In the genomic region with DNA sequence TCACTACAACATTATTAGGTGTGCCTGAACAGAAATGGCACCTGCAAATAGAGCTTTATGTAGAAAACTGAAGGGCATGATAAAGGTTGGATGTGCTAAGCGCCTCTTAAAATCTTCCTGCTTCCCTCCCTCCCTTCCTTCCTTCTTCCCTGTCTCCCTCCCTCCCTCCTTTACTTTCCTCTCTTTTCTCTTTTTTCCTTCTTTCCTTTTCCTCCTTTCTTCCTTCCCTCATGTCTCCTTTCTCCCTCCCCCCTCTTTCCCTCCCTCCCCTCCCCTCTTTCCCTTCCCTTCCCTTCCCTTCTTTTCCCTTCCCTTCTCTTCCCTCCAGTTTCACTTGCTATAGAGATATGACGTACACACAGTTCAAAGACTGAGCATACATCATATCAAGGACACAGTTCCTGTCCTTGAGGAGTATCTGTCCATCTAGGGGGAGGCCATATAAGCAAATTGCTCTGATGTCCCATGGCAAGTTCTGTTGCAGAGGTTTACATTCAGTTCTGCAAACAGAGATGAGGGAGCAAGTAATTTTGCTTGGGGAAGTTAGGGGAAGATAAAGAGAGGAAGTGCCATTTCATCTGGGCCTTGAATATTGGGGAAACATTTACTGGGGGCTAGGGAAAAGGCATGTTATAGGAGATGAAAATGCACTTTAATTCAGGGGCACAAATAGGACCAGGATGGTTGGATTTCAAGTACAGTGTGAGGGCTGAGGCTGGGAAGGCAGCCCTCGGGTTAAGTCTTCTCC, we compare ENCODE assay signal across 18 cellular contexts.
DNase-seq lines count a peak whose midpoint lies in the region; ATAC-seq, FAIRE-seq and TF ChIP-seq lines count a peak whose summit lies in the region.
"Had no signal": no experiment of that assay in that cellular context is flagged by ENCODE, and none has a peak within 500 bp of the region (broad histone marks: within the 10 kb centered on the region; RNA-seq: fewer than 3 reads in every experiment).

No MANE protein-coding gene starts in this region.

- no peaks in the 10 kb centered on the region; the same call in 1 of the 2 replicates for H3K4me1 ChIP-seq in H9 (ENCODE audit: insufficient read depth, low read length)
- H3K4me1 ChIP-seq in H1 (replicated peaks in 1 of 4; ENCODE audit: control insufficient read depth in 3 of 4, insufficient read depth in 4 of 4, low read length in 3 of 4), result peaks cover 3 to 10% (median 8%) of the 10 kb centered on the region in 4 experiments; a peak in 5 of 7 replicates
- peaks cover 25% of the 10 kb centered on the region for H3K4me1 ChIP-seq in parathyroid adenoma
- H3K4me1 ChIP-seq: esophagus squamous epithelium, prostate gland had no signal

- H3K9me3 Mint-ChIP-seq in H9 (peaks cover 0 to 7% of the 10 kb centered on the region in 2 experiments; a peak in 2 of 5 replicates), glutamatergic neuron (ENCODE audit: unreplicated experiment) (no peaks in the 10 kb centered on the region)
- H3K9me3 Mint-ChIP-seq in activated naive CD4-positive, alpha-beta T cell treated with anti-CD3 and anti-CD28 coated beads, Interleukin-2, amount 10 ng/mL, durations not matched to agents 7 days and 5 days, result no peaks in the 10 kb centered on the region

- ATAC-seq in HG02840 (IDR thresholded peaks at IDR 0.05; ENCODE audit: low FRiP score, unreplicated experiment) (no peak), GM18511 (IDR thresholded peaks at IDR 0.05; ENCODE audit: unreplicated experiment) (no peak)

- H3K27me3 ChIP-seq in H9 (ENCODE audit: insufficient read depth, low read length), result no peaks in the 10 kb centered on the region
- no peaks in the 10 kb centered on the region for H3K27me3 ChIP-seq in H1 (replicated peaks in 1 of 4; ENCODE audit: control insufficient read depth in 3 of 4, extremely low read depth in 1 of 4, insufficient read depth in 3 of 4, low read length in 3 of 4)
- H3K27me3 ChIP-seq in parathyroid adenoma (ENCODE audit: control insufficient read depth, insufficient read depth, low read length), result no peaks in the 10 kb centered on the region
- H3K27me3 ChIP-seq: heart right ventricle, stomach had no signal

- H2BK120ac ChIP-seq in H9 (ENCODE audit: low read depth, low read length, poor library complexity, severe bottlenecking) (no peak overlapping the region), H1 (replicated peaks; ENCODE audit: low read depth, low read length) (no peak overlapping the region)

- H2AK5ac ChIP-seq in H9 (ENCODE audit: insufficient read length, low read length) (no peak overlapping the region), H1 (ENCODE audit: low read depth, low read length) (no peak overlapping the region)

- H4K91ac ChIP-seq in H9 (ENCODE audit: insufficient read length, low read depth, low read length), result no peak overlapping the region
- H4K91ac ChIP-seq in H1 (replicated peaks; ENCODE audit: insufficient read length, low read length), result no peak overlapping the region

- no peaks in the 10 kb centered on the region for H4K20me1 ChIP-seq in H9 (ENCODE audit: control insufficient read depth, insufficient read depth, insufficient read length)
- no peaks in the 10 kb centered on the region for H4K20me1 ChIP-seq in H1 (replicated peaks in 1 of 2; ENCODE audit: control insufficient read depth in 1 of 2, insufficient read depth in 2 of 2, low read length in 2 of 2)

- H3K79me2 ChIP-seq in H9 (ENCODE audit: insufficient read depth, low read length) (no peaks in the 10 kb centered on the region), H1 (ENCODE audit: control insufficient read depth in 1 of 2, insufficient read depth in 2 of 2, low read length in 2 of 2) (no peaks in the 10 kb centered on the region), parathyroid adenoma (no peaks in the 10 kb centered on the region)

- DNase-seq in H9 (no peak), NCI-H69 (lab: John Stamatoyannopoulos, UW) (peak; percentile 30), H1 (ENCODE audit: low read depth in 1 of 2, low spot score in 2 of 2) (no peak), glutamatergic neuron (no peak)
- DNase-seq in activated naive CD4-positive, alpha-beta T cell treated with anti-CD3 and anti-CD28 coated beads, Interleukin-2, amount 10 ng/mL, durations not matched to agents 7 days and 5 days, result no peak
- DNase-seq: activated B cell treated with CpG ODN at 0.5 μM for 24 hours; activated CD8-positive, alpha-beta memory T cell treated with anti-CD3 and anti-CD28 coated beads, Interleukin-2, amount 50 U/mL, for 4 hours; activated naive CD4-positive, alpha-beta T cell treated with anti-CD3 and anti-CD28 coated beads, Interleukin-2, amount 50 U/mL, for 16 hours; esophagus squamous epithelium; heart right ventricle; NCI-H1417 treated with DMSO at 0.1 percent for 48 hours; NCI-H2227 treated with DMSO at 0.1 percent for 48 hours; stomach; SW 1271 had no signal

- H2BK15ac ChIP-seq in H9 (ENCODE audit: low read depth, low read length), result no peak overlapping the region
- H2BK15ac ChIP-seq in H1 (ENCODE audit: low read length), result no peak overlapping the region

- no peak overlapping the region for H2BK5ac ChIP-seq in H9 (ENCODE audit: insufficient read length, low read length)
- peak overlapping the region; percentile 75; the same call in 1 of the 2 replicates for H2BK5ac ChIP-seq in H1 (ENCODE audit: low read depth, low read length)

- H3K9ac ChIP-seq in H9 (ENCODE audit: extremely low read depth, insufficient read length, low read length), result no peak overlapping the region
- H3K9ac ChIP-seq in H1 (replicated peaks in 1 of 4; ENCODE audit: extremely low read depth in 1 of 4, low read depth in 3 of 4, low read length in 3 of 4), result no peak overlapping the region
- H3K9ac ChIP-seq in parathyroid adenoma, result no peak overlapping the region

- H3K9me3 ChIP-seq in H9 (ENCODE audit: control insufficient read depth, low read depth, low read length) (no peaks in the 10 kb centered on the region), H1 (ENCODE audit: insufficient read depth in 2 of 2, low read depth in 1 of 2, low read length in 1 of 2) (no peaks in the 10 kb centered on the region), parathyroid adenoma (ENCODE audit: control insufficient read depth, low read length) (no peaks in the 10 kb centered on the region)
- H3K9me3 ChIP-seq: esophagus squamous epithelium, heart right ventricle, prostate gland, stomach had no signal

- peak overlapping the region; percentile 54 for H3K4me2 ChIP-seq in H9 (ENCODE audit: insufficient read depth, insufficient read length, low read length)
- peak overlapping the region; percentile 57 to 67 for H3K4me2 ChIP-seq in H1 (ENCODE audit: insufficient read depth in 1 of 2, low read depth in 2 of 2, low read length in 2 of 2)
- H3K4me2 ChIP-seq in parathyroid adenoma (ENCODE audit: low read length), result no peak overlapping the region

- no peaks in the 10 kb centered on the region; a peak in 1 of 7 replicates for H3K36me3 Mint-ChIP-seq in H9 (ENCODE audit: insufficient read depth in 1 of 3, low read depth in 3 of 3)
- no peaks in the 10 kb centered on the region for H3K36me3 Mint-ChIP-seq in activated naive CD4-positive, alpha-beta T cell treated with anti-CD3 and anti-CD28 coated beads, Interleukin-2, amount 10 ng/mL, durations not matched to agents 7 days and 5 days
- H3K36me3 Mint-ChIP-seq in glutamatergic neuron (ENCODE audit: unreplicated experiment), result no peaks in the 10 kb centered on the region

- H4K8ac ChIP-seq in H9 (replicated peaks; ENCODE audit: insufficient read length, low read depth, low read length) (no peak overlapping the region), H1 (ENCODE audit: extremely low read depth, insufficient read depth, low read length) (no peak overlapping the region)

- peaks cover 44 to 46% of the 10 kb centered on the region in 2 experiments for H3K4me1 Mint-ChIP-seq in H9
- no peaks in the 10 kb centered on the region for H3K4me1 Mint-ChIP-seq in activated naive CD4-positive, alpha-beta T cell treated with anti-CD3 and anti-CD28 coated beads, Interleukin-2, amount 10 ng/mL, durations not matched to agents 7 days and 5 days
- peaks cover 5% of the 10 kb centered on the region for H3K4me1 Mint-ChIP-seq in glutamatergic neuron (ENCODE audit: low read depth, unreplicated experiment)
- H3K4me1 Mint-ChIP-seq: activated B cell treated with CpG ODN at 0.5 μM for 24 hours had no signal

- H3K23ac ChIP-seq in H9 (ENCODE audit: insufficient read length, low read depth, low read length), result no peak overlapping the region
- no peak overlapping the region for H3K23ac ChIP-seq in H1 (ENCODE audit: insufficient read length)

- H4K5ac ChIP-seq in H9 (ENCODE audit: insufficient read length, low read depth, low read length), result no peak overlapping the region
- no peak overlapping the region for H4K5ac ChIP-seq in H1 (ENCODE audit: insufficient read length, low read depth, low read length)

- TF ChIP-seq EP300 in H1 (IDR thresholded peaks at IDR 0.05; ENCODE audit: borderline replicate concordance in 1 of 2, low read depth in 2 of 2, low read length in 2 of 2), result no peak

- no peak overlapping the region for H2BK12ac ChIP-seq in H9 (ENCODE audit: insufficient read length, low read depth, low read length)
- H2BK12ac ChIP-seq in H1 (ENCODE audit: low read depth, low read length), result peak overlapping the region; percentile 95

- H2AFZ ChIP-seq in H9 (ENCODE audit: low read length) (no peak overlapping the region), H1 (ENCODE audit: low read length) (peak overlapping the region; percentile 79; the same call in 1 of the 2 replicates), parathyroid adenoma (peak overlapping the region; percentile 56)

- H3K27ac ChIP-seq in H9 (ENCODE audit: insufficient read length, low read depth, low read length) (no peak overlapping the region), H1 (ENCODE audit: low read depth, low read length) (no peak overlapping the region), parathyroid adenoma (peak overlapping the region; percentile 82)
- H3K27ac ChIP-seq: esophagus squamous epithelium, heart right ventricle, prostate gland, stomach had no signal

- no peak overlapping the region for H2BK20ac ChIP-seq in H9 (ENCODE audit: low read depth, low read length, poor library complexity, severe bottlenecking)
- H2BK20ac ChIP-seq in H1 (ENCODE audit: low read length), result peak overlapping the region; percentile 51

- POLR2A ChIA-PET in H1 (lab: Charles Lee; ENCODE audit: partially characterized antibody), result interaction anchor here (1.0 kb wide), 1 partner anchor 28 kb away, joined by 3 read pairs; no protein-coding TSS in a partner anchor

- no peak for TF ChIP-seq POLR2A in H1 (IDR thresholded peaks at IDR 0.05; ENCODE audit: control extremely low read depth in 1 of 2, low read depth in 2 of 2, low read length in 2 of 2)

- H3K36me3 ChIP-seq in H1 (ENCODE audit: control insufficient read depth in 2 of 4, insufficient read depth in 4 of 4, low read length in 3 of 4) (no peaks in the 10 kb centered on the region), parathyroid adenoma (ENCODE audit: control insufficient read depth, insufficient read depth, low read length) (no peaks in the 10 kb centered on the region)
- H3K36me3 ChIP-seq: esophagus squamous epithelium, heart right ventricle, prostate gland, stomach had no signal

- H3K23me2 ChIP-seq in H9 (ENCODE audit: insufficient read length, low read depth, low read length, poor library complexity, severe bottlenecking), result no peaks in the 10 kb centered on the region
- H3K23me2 ChIP-seq in H1 (ENCODE audit: low read depth, low read length), result peaks cover 2% of the 10 kb centered on the region; the same call in 1 of the 2 replicates

- H3K18ac ChIP-seq in H9 (ENCODE audit: insufficient read length, low read depth, low read length) (no peak overlapping the region), H1 (ENCODE audit: extremely low read depth, low read length) (peak overlapping the region; percentile 38)

- CTCF ChIA-PET in H1 (lab: Charles Lee; ENCODE audit: partially characterized antibody), result interaction anchor here (1.3 to 3.0 kb wide), 4 partner anchors 11 to 38 kb away, joined by 4 to 12 read pairs (median 8); no protein-coding TSS in a partner anchor
- CTCF ChIA-PET in activated naive CD4-positive, alpha-beta T cell treated with anti-CD3 and anti-CD28 coated beads, Interleukin-2, amount 10 ng/mL, durations not matched to agents 7 days and 5 days (lab: Charles Lee), result no interaction called here

- no peak overlapping the region for H3K14ac ChIP-seq in H9 (ENCODE audit: insufficient read depth, low read length)
- H3K14ac ChIP-seq in H1 (ENCODE audit: insufficient read length), result no peak overlapping the region

- H3K79me1 ChIP-seq in H9 (ENCODE audit: insufficient read depth, low read depth, low read length, poor library complexity, severe bottlenecking) (no peaks in the 10 kb centered on the region), H1 (ENCODE audit: low read depth, low read length) (no peaks in the 10 kb centered on the region)

- WGBS in H9 (ENCODE audit: extremely low coverage, insufficient read length, low lambda C conversion rate), result no CpG with 5 or more reads among the region's 3 CpGs
- 76% methylated on average over 2 of the region's 3 CpGs; no CpG with 5 or more reads in 1 of the 2 experiments for WGBS in H1 (ENCODE audit: extremely low coverage in 1 of 2, insufficient coverage in 1 of 2, insufficient read length in 1 of 2, insufficient replicate concordance in 2 of 2, low coverage in 1 of 2, low lambda C conversion rate in 2 of 2, missing lambda C conversion rate in 1 of 2), 2 experiments

- H3T11ph ChIP-seq in H9 (ENCODE audit: low read length), result no peak overlapping the region

- H3K4me3 Mint-ChIP-seq in H9, result no peak overlapping the region
- H3K4me3 Mint-ChIP-seq in activated naive CD4-positive, alpha-beta T cell treated with anti-CD3 and anti-CD28 coated beads, Interleukin-2, amount 10 ng/mL, durations not matched to agents 7 days and 5 days, result no peak overlapping the region
- no peak overlapping the region for H3K4me3 Mint-ChIP-seq in glutamatergic neuron (ENCODE audit: unreplicated experiment)
- H3K4me3 Mint-ChIP-seq: activated B cell treated with CpG ODN at 0.5 μM for 24 hours had no signal

- TF ChIP-seq RAD21 in H1 (IDR thresholded peaks at IDR 0.05 in 1 of 2, conservative IDR thresholded peaks at IDR 0.05 in 1 of 2; ENCODE audit: low read depth in 2 of 2, low read length in 2 of 2), result no peak

- H3K27me3 Mint-ChIP-seq in H9 (ENCODE audit: low read depth) (no peaks in the 10 kb centered on the region; the same call in 1 of the 2 replicates), glutamatergic neuron (ENCODE audit: unreplicated experiment) (peaks cover 3% of the 10 kb centered on the region)
- H3K27me3 Mint-ChIP-seq in activated naive CD4-positive, alpha-beta T cell treated with anti-CD3 and anti-CD28 coated beads, Interleukin-2, amount 10 ng/mL, durations not matched to agents 7 days and 5 days, result peaks cover 3% of the 10 kb centered on the region

- H3K56ac ChIP-seq in H9 (ENCODE audit: insufficient read length, low read depth, low read length) (no peak overlapping the region), H1 (replicated peaks; ENCODE audit: insufficient read length, low read depth, low read length) (no peak overlapping the region)

- TF ChIP-seq CTCF in H9 (conservative IDR thresholded peaks at IDR 0.05) (no peak), H1 (IDR thresholded peaks at IDR 0.05; ENCODE audit: control extremely low read depth in 1 of 3, insufficient read depth in 1 of 3, low read depth in 1 of 3, low read length in 3 of 3) (no peak), parathyroid adenoma (IDR thresholded peaks at IDR 0.05) (no peak), glutamatergic neuron (IDR thresholded peaks at IDR 0.05; ENCODE audit: partially characterized antibody, unreplicated experiment) (no peak)

- peak overlapping the region in 1 of 3 experiments; percentile 12; a peak in 1 of 7 replicates for H3K27ac Mint-ChIP-seq in H9
- no peak overlapping the region for H3K27ac Mint-ChIP-seq in activated naive CD4-positive, alpha-beta T cell treated with anti-CD3 and anti-CD28 coated beads, Interleukin-2, amount 10 ng/mL, durations not matched to agents 7 days and 5 days
- no peak overlapping the region for H3K27ac Mint-ChIP-seq in glutamatergic neuron (ENCODE audit: unreplicated experiment)
- H3K27ac Mint-ChIP-seq: activated B cell treated with CpG ODN at 0.5 μM for 24 hours had no signal

- no peak for FAIRE-seq in H1 (lab: Jason Lieb, UNC)

- H3K4ac ChIP-seq in H9 (ENCODE audit: low read depth, low read length) (no peak overlapping the region), H1 (replicated peaks; ENCODE audit: insufficient read length, low read depth, low read length) (no peak overlapping the region)

- H3K4me3 ChIP-seq in H1 (ENCODE audit: extremely low read depth in 1 of 4, insufficient read depth in 2 of 4, low read depth in 3 of 4, low read length in 4 of 4) (peak overlapping the region in 1 of 4 experiments; percentile 46; a peak in 2 of 8 replicates), parathyroid adenoma (ENCODE audit: low read depth, low read length) (no peak overlapping the region)
- H3K4me3 ChIP-seq: esophagus squamous epithelium, prostate gland, stomach had no signal
